1 cellular context compared by ENCODE assay signal in the genomic region with DNA sequence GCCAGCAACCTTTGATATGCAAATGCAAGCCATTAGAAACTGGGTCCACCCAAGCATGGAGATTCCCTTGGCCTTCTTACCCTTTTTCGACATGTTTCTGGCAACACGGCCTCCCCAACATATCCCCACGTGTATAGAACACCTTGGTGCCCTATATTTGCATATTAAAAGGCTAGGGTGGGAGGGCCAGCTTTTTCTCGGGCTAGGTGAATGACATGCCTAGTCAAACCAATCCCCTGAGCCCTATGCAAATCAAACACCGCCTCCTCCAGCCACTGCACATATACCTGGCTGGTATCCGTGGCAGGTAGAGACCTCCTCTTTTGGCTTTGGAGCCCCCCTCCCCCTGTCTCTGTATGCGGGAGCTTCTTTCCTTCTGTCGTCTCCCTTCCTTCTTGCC.
A peak's percentile ranks its signal among the peaks of the same experiment; 100 is the strongest.
TF ChIP-seq lines count a peak whose summit lies in the region.

No MANE protein-coding gene starts in this region.

TF ChIP-seq in H1, 55 proteins besides CTCF, POLR2A, EP300 and RAD21:
- TF ChIP-seq JUND (IDR thresholded peaks at IDR 0.05; ENCODE audit: low read length) (no peak), GTF2F1 (IDR thresholded peaks at IDR 0.05; ENCODE audit: borderline replicate concordance, low read depth, low read length) (no peak), CBX5 (IDR thresholded peaks at IDR 0.05; ENCODE audit: low read depth, low read length) (no peak), SRF (IDR thresholded peaks at IDR 0.05; ENCODE audit: low read depth, low read length) (no peak), SP4 (IDR thresholded peaks at IDR 0.05; ENCODE audit: low read length) (no peak), CEBPB (IDR thresholded peaks at IDR 0.05; ENCODE audit: low read depth, low read length) (no peak), SIN3A (conservative IDR thresholded peaks at IDR 0.05 in 1 of 2, IDR thresholded peaks at IDR 0.05 in 1 of 2; ENCODE audit: low read depth in 1 of 2, low read length in 2 of 2) (no peak), HDAC2 (IDR thresholded peaks at IDR 0.05; ENCODE audit: borderline replicate concordance in 1 of 2, low read depth in 2 of 2, low read length in 2 of 2) (no peak), SP1 (IDR thresholded peaks at IDR 0.05; ENCODE audit: low read depth, low read length) (0 out of 2 replicates have a peak, but pooled peaks have one; percentile 8), SIX5 (IDR thresholded peaks at IDR 0.05; ENCODE audit: low read depth, low read length) (no peak)
- TF ChIP-seq, protein P1, sequence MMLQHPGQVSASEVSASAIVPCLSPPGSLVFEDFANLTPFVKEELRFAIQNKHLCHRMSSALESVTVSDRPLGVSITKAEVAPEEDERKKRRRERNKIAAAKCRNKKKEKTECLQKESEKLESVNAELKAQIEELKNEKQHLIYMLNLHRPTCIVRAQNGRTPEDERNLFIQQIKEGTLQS (IDR thresholded peaks at IDR 0.05; ENCODE audit: insufficient read depth, low read depth, low read length) = no peak
- TF ChIP-seq, protein P2, sequence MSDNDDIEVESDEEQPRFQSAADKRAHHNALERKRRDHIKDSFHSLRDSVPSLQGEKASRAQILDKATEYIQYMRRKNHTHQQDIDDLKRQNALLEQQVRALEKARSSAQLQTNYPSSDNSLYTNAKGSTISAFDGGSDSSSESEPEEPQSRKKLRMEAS (IDR thresholded peaks at IDR 0.05) = peak; percentile 60; the same call in 1 of the 2 replicates
- TF ChIP-seq, protein P3, sequence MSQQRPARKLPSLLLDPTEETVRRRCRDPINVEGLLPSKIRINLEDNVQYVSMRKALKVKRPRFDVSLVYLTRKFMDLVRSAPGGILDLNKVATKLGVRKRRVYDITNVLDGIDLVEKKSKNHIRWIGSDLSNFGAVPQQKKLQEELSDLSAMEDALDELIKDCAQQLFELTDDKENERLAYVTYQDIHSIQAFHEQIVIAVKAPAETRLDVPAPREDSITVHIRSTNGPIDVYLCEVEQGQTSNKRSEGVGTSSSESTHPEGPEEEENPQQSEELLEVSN (IDR thresholded peaks at IDR 0.05) = 0 out of 2 replicates have a peak, but pooled peaks have one; percentile 20
- TF ChIP-seq, protein P4, sequence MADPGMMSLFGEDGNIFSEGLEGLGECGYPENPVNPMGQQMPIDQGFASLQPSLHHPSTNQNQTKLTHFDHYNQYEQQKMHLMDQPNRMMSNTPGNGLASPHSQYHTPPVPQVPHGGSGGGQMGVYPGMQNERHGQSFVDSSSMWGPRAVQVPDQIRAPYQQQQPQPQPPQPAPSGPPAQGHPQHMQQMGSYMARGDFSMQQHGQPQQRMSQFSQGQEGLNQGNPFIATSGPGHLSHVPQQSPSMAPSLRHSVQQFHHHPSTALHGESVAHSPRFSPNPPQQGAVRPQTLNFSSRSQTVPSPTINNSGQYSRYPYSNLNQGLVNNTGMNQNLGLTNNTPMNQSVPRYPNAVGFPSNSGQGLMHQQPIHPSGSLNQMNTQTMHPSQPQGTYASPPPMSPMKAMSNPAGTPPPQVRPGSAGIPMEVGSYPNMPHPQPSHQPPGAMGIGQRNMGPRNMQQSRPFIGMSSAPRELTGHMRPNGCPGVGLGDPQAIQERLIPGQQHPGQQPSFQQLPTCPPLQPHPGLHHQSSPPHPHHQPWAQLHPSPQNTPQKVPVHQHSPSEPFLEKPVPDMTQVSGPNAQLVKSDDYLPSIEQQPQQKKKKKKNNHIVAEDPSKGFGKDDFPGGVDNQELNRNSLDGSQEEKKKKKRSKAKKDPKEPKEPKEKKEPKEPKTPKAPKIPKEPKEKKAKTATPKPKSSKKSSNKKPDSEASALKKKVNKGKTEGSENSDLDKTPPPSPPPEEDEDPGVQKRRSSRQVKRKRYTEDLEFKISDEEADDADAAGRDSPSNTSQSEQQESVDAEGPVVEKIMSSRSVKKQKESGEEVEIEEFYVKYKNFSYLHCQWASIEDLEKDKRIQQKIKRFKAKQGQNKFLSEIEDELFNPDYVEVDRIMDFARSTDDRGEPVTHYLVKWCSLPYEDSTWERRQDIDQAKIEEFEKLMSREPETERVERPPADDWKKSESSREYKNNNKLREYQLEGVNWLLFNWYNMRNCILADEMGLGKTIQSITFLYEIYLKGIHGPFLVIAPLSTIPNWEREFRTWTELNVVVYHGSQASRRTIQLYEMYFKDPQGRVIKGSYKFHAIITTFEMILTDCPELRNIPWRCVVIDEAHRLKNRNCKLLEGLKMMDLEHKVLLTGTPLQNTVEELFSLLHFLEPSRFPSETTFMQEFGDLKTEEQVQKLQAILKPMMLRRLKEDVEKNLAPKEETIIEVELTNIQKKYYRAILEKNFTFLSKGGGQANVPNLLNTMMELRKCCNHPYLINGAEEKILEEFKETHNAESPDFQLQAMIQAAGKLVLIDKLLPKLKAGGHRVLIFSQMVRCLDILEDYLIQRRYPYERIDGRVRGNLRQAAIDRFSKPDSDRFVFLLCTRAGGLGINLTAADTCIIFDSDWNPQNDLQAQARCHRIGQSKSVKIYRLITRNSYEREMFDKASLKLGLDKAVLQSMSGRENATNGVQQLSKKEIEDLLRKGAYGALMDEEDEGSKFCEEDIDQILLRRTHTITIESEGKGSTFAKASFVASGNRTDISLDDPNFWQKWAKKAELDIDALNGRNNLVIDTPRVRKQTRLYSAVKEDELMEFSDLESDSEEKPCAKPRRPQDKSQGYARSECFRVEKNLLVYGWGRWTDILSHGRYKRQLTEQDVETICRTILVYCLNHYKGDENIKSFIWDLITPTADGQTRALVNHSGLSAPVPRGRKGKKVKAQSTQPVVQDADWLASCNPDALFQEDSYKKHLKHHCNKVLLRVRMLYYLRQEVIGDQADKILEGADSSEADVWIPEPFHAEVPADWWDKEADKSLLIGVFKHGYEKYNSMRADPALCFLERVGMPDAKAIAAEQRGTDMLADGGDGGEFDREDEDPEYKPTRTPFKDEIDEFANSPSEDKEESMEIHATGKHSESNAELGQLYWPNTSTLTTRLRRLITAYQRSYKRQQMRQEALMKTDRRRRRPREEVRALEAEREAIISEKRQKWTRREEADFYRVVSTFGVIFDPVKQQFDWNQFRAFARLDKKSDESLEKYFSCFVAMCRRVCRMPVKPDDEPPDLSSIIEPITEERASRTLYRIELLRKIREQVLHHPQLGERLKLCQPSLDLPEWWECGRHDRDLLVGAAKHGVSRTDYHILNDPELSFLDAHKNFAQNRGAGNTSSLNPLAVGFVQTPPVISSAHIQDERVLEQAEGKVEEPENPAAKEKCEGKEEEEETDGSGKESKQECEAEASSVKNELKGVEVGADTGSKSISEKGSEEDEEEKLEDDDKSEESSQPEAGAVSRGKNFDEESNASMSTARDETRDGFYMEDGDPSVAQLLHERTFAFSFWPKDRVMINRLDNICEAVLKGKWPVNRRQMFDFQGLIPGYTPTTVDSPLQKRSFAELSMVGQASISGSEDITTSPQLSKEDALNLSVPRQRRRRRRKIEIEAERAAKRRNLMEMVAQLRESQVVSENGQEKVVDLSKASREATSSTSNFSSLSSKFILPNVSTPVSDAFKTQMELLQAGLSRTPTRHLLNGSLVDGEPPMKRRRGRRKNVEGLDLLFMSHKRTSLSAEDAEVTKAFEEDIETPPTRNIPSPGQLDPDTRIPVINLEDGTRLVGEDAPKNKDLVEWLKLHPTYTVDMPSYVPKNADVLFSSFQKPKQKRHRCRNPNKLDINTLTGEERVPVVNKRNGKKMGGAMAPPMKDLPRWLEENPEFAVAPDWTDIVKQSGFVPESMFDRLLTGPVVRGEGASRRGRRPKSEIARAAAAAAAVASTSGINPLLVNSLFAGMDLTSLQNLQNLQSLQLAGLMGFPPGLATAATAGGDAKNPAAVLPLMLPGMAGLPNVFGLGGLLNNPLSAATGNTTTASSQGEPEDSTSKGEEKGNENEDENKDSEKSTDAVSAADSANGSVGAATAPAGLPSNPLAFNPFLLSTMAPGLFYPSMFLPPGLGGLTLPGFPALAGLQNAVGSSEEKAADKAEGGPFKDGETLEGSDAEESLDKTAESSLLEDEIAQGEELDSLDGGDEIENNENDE (IDR thresholded peaks at IDR 0.05; ENCODE audit: insufficient replicate concordance, low read length) = no peak
